Comparison of ENCODE assay signal across 8 cellular contexts in the genomic region with DNA sequence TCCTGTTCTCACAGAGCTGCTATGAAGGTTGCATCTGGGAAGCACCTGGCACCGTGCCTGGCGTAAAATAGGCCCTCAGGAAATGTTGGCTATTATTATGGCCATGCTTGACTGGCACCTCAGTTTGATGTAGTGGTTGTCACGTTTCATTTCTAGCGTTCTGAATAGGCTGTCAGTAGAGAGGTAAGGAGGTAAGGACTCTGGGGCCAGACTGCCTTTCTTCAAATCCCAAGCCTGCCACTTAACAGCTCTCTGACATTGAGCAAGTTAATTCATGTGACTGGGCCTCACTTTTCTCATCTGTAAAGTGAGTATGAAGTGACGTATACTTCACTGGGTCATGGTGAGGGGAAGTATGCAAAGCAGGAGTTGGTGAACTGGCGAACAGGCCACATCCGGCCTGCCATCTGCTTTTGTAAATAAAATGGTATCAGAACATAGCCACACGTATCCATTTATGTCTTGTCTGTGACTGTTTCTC.
DNase-seq lines count a peak whose midpoint lies in the region; ATAC-seq, FAIRE-seq and TF ChIP-seq lines count a peak whose summit lies in the region.

No MANE protein-coding gene starts in this region.

- no peaks in the 10 kb centered on the region for H3K9me3 ChIP-seq in right cardiac atrium (ENCODE audit: control insufficient read depth, low read length)

- no peaks in the 10 kb centered on the region for H3K27me3 ChIP-seq in right cardiac atrium (ENCODE audit: control insufficient read depth, insufficient read depth)

- H3K36me3 Mint-ChIP-seq in HFFc6 (ENCODE audit: low read depth): peaks cover 3% of the 10 kb centered on the region; the same call in 1 of the 2 replicates
- H3K36me3 Mint-ChIP-seq in type B pancreatic cell: peaks cover 3% of the 10 kb centered on the region

- WGBS in right cardiac atrium: 70% methylated on average over 8 of the region's 8 CpGs

- no peak for ATAC-seq in right cardiac atrium

- H3K9me3 Mint-ChIP-seq in HFFc6 (no peaks in the 10 kb centered on the region), type B pancreatic cell (no peaks in the 10 kb centered on the region)

- no peak overlapping the region for H3K4me3 ChIP-seq in right cardiac atrium (ENCODE audit: low read length)

- FAIRE-seq in GM18507 (lab: Jason Lieb, UNC): peak; percentile 72

- DNase-seq in GM18507 (ENCODE audit: extremely low spot score, insufficient read length, low read depth): peak; percentile 46
- DNase-seq in HFFc6: peak; percentile 68
- peak; percentile 89 to 97 for DNase-seq in NCI-H187 (lab: John Stamatoyannopoulos, UW)
- peak in 1 of 3 donors; percentile 64 for DNase-seq in right cardiac atrium
- no peak for DNase-seq in SKM-1 treated with dmso at 0.1 percent for 144 hours (lab: John Stamatoyannopoulos, UW; ENCODE audit: unreplicated experiment)
- no peak for DNase-seq in AML-193 (lab: John Stamatoyannopoulos, UW)
- no peak for DNase-seq in NCI-H524 treated with DMSO at 0.1 percent for 48 hours (lab: John Stamatoyannopoulos, UW)
- DNase-seq in type B pancreatic cell (ENCODE audit: extremely low spot score, unreplicated experiment): no peak

- H3K27ac ChIP-seq in right cardiac atrium (ENCODE audit: low read length): peak overlapping the region; percentile 87

- peak overlapping the region; percentile 73 for H3K27ac Mint-ChIP-seq in HFFc6
- no peak overlapping the region for H3K27ac Mint-ChIP-seq in type B pancreatic cell

- TF ChIP-seq CTCF in HFFc6 (IDR thresholded peaks at IDR 0.05) (no peak), type B pancreatic cell (conservative IDR thresholded peaks at IDR 0.05) (no peak)

- H3K27me3 Mint-ChIP-seq in HFFc6 (ENCODE audit: insufficient read depth) (peaks cover 4% of the 10 kb centered on the region), type B pancreatic cell (peaks cover 13% of the 10 kb centered on the region)

- intact Hi-C loops in right cardiac atrium (cut with DNase I): no loop called here

- peaks cover 20% of the 10 kb centered on the region for H3K4me1 ChIP-seq in right cardiac atrium (ENCODE audit: control insufficient read depth, insufficient read depth, low read length)

- H3K4me3 Mint-ChIP-seq in HFFc6: peak overlapping the region; percentile 49
- H3K4me3 Mint-ChIP-seq in type B pancreatic cell: no peak overlapping the region

- peaks cover 78% of the 10 kb centered on the region for H3K4me1 Mint-ChIP-seq in HFFc6 (ENCODE audit: low read depth)
- peaks cover 24% of the 10 kb centered on the region for H3K4me1 Mint-ChIP-seq in type B pancreatic cell (ENCODE audit: unreplicated experiment)

Comparison
In these comparisons a context has a peak if more than half of its experiments do, and no peak if none do; other contexts are left out.
1. DNase-seq: peak in GM18507 (single experiment), HFFc6 (single experiment) and NCI-H187 (2 of 2); none in SKM-1 treated with dmso at 0.1 percent for 144 hours (single experiment), AML-193 (0 of 2), NCI-H524 treated with DMSO at 0.1 percent for 48 hours (single experiment) and type B pancreatic cell (single experiment).